ENCODE assay signal across 29 cellular contexts in the genomic region with DNA sequence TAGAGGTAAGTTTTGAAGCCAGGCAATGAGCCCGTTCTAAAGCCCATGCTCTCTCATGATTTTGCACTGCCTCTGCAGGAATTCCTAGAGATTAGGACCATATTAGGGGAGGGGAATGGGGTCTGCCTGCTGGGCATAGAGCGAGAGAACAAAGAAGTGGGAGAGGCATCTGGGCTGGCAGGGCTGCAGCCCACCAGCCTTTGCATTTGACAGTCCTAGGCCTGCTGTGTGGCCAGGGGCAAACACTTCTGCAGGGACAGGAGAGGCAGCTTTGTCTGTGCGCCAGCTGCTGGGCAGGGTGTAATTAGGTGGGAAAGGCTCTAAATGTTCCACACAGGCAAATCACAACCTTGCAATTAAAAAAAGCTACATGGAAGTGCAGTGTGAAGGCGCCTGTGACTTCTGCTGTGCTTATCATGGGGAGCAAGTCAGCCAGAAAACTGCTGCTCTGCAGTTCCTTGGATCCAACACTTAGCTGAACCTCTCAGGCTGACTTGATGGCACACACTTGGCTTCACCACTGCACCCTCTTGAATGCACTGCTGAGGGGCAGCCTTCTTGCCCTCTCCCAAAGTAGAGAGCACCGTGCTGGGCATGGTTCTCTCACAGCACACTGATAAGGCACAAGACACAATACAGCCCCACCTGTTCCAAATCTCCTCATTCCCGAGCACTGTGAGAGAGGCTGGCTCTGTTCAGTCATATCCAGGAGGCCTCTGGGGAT.
DNase-seq lines count a peak whose midpoint lies in the region; ATAC-seq and TF ChIP-seq lines count a peak whose summit lies in the region.
"Had no signal": no experiment of that assay in that cellular context is flagged by ENCODE, and none has a peak within 500 bp of the region (broad histone marks: within the 10 kb centered on the region; RNA-seq: fewer than 3 reads in every experiment).

No MANE protein-coding gene starts in this region.

- TF ChIP-seq EP300 in SK-N-SH (IDR thresholded peaks at IDR 0.05; ENCODE audit: borderline replicate concordance in 1 of 2, low read depth in 1 of 2, low read length in 1 of 2): no peak

- H3K9ac ChIP-seq in SK-N-SH: no peak overlapping the region

- DNase-seq in SK-N-SH (peak; percentile 44), NCI-H1417 treated with DMSO at 0.1 percent for 48 hours (lab: John Stamatoyannopoulos, UW) (peak; percentile 56), ecto neural progenitor cell (ENCODE audit: low spot score) (peak; percentile 48), RKO (ENCODE audit: low spot score) (no peak), BE2C (no peak)
- DNase-seq in stimulated activated CD8-positive, alpha-beta memory T cell treated with anti-CD3 and anti-CD28 coated beads, Interleukin-4, amount 100 ng/mL, for 48 hours: peak; percentile 1
- DNase-seq: ACHN; activated CD4-positive, alpha-beta memory T cell treated with anti-CD3 and anti-CD28 coated beads, Interleukin-2, amount 10 ng/mL, durations not matched to agents 7 days and 5 days; activated naive CD4-positive, alpha-beta T cell treated with anti-CD3 and anti-CD28 coated beads for 36 hours; CD8-positive, alpha-beta memory T cell; cerebellar nuclear complex; DMS153; esophagus squamous epithelium; foreskin keratinocyte; heart right ventricle; kidney; lower lobe of right lung; midbrain; naive thymus-derived CD4-positive, alpha-beta T cell; NCI-H2029 treated with DMSO at 0.1 percent for 48 hours; NCI-H510A; occipital lobe; SHP77 treated with DMSO at 0.1 percent for 48 hours; stimulated activated CD4-positive, alpha-beta T cell treated with anti-CD3 and anti-CD28 coated beads, Interleukin-4, amount 100 ng/mL, for 24 hours had no signal

- H3K4me2 ChIP-seq in SK-N-SH: no peak overlapping the region

- no peak overlapping the region for H2AFZ ChIP-seq in SK-N-SH (ENCODE audit: low read depth)

- CTCF ChIA-PET in SK-N-SH (lab: Yijun Ruan, JAX): no interaction called here

- no peak for TF ChIP-seq RAD21 in SK-N-SH (IDR thresholded peaks at IDR 0.05; ENCODE audit: low read length)

- H3K27ac ChIP-seq in SK-N-SH (ENCODE audit: low read depth in 2 of 2, low read length in 1 of 2): no peak overlapping the region
- H3K27ac ChIP-seq: body of pancreas, esophagus squamous epithelium, foreskin keratinocyte, heart right ventricle, lower lobe of right lung, tibial nerve had no signal

- H3K27me3 ChIP-seq in SK-N-SH (ENCODE audit: insufficient read depth): peaks cover 19% of the 10 kb centered on the region; the same call in 1 of the 2 replicates
- H3K27me3 ChIP-seq in BE2C: peaks cover 7% of the 10 kb centered on the region
- H3K27me3 ChIP-seq: body of pancreas, esophagus squamous epithelium, foreskin keratinocyte, heart right ventricle, tibial nerve had no signal

- H3K36me3 ChIP-seq in SK-N-SH (replicated peaks in 1 of 2; ENCODE audit: control insufficient read depth in 1 of 2, insufficient read depth in 2 of 2, low read length in 1 of 2) (no peaks in the 10 kb centered on the region), BE2C (no peaks in the 10 kb centered on the region)
- H3K36me3 ChIP-seq: heart right ventricle, lower lobe of right lung, tibial nerve had no signal

- TF ChIP-seq CTCF in SK-N-SH (IDR thresholded peaks at IDR 0.05) (no peak), BE2C (IDR thresholded peaks at IDR 0.05; ENCODE audit: low read depth, low read length) (no peak)

- WGBS in SK-N-SH (ENCODE audit: low lambda C conversion rate): 38% methylated on average over 6 of the region's 6 CpGs

- no peaks in the 10 kb centered on the region for H3K9me2 ChIP-seq in SK-N-SH

- H3K4me3 ChIP-seq in SK-N-SH (ENCODE audit: low read depth in 2 of 2, low read length in 1 of 2): no peak overlapping the region
- no peak overlapping the region for H3K4me3 ChIP-seq in BE2C (ENCODE audit: low read depth, low read length)
- H3K4me3 ChIP-seq: body of pancreas, esophagus squamous epithelium, heart right ventricle, lower lobe of right lung, tibial nerve had no signal

- POLR2A ChIA-PET in SK-N-SH (lab: Yijun Ruan, JAX): no interaction called here

- H3K79me2 ChIP-seq in SK-N-SH (ENCODE audit: insufficient read depth): no peaks in the 10 kb centered on the region

- no peak for ATAC-seq in SK-N-SH treated with all-trans-retinoic acid at 6 μM for 48 hours
- ATAC-seq in HG03439 (IDR thresholded peaks at IDR 0.05; ENCODE audit: unreplicated experiment): no peak
- ATAC-seq: body of pancreas; foreskin keratinocyte; heart right ventricle; naive thymus-derived CD4-positive, alpha-beta T cell; Panc1 had no signal

- peaks cover 0 to 7% of the 10 kb centered on the region in 2 experiments; a peak in 1 of 4 replicates for H3K4me1 ChIP-seq in SK-N-SH (ENCODE audit: control insufficient read depth in 1 of 2, insufficient read depth in 2 of 2, low read depth in 1 of 2, low read length in 1 of 2)
- no peaks in the 10 kb centered on the region for H3K4me1 ChIP-seq in BE2C
- H3K4me1 ChIP-seq: body of pancreas, foreskin keratinocyte, heart right ventricle, lower lobe of right lung, tibial nerve had no signal

- H3K9me3 ChIP-seq in SK-N-SH (no peaks in the 10 kb centered on the region), BE2C (no peaks in the 10 kb centered on the region; the same call in 1 of the 2 replicates)

- H4K20me1 ChIP-seq in SK-N-SH (ENCODE audit: insufficient read depth): no peaks in the 10 kb centered on the region

- no peaks in the 10 kb centered on the region for H3F3A ChIP-seq in SK-N-SH (replicated peaks; ENCODE audit: insufficient read depth)

TF ChIP-seq in SK-N-SH, 30 proteins besides CTCF, POLR2A, EP300 and RAD21:
- TF ChIP-seq, protein P1, sequence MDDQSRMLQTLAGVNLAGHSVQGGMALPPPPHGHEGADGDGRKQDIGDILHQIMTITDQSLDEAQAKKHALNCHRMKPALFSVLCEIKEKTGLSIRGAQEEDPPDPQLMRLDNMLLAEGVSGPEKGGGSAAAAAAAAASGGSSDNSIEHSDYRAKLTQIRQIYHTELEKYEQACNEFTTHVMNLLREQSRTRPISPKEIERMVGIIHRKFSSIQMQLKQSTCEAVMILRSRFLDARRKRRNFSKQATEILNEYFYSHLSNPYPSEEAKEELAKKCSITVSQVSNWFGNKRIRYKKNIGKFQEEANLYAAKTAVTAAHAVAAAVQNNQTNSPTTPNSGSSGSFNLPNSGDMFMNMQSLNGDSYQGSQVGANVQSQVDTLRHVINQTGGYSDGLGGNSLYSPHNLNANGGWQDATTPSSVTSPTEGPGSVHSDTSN (IDR thresholded peaks at IDR 0.05): no peak

TF ChIP-seq in SK-N-SH treated with all-trans-retinoic acid at 6 μM for 48 hours, 23 proteins besides CTCF, POLR2A, EP300 and RAD21:
- TF ChIP-seq, protein P2, sequence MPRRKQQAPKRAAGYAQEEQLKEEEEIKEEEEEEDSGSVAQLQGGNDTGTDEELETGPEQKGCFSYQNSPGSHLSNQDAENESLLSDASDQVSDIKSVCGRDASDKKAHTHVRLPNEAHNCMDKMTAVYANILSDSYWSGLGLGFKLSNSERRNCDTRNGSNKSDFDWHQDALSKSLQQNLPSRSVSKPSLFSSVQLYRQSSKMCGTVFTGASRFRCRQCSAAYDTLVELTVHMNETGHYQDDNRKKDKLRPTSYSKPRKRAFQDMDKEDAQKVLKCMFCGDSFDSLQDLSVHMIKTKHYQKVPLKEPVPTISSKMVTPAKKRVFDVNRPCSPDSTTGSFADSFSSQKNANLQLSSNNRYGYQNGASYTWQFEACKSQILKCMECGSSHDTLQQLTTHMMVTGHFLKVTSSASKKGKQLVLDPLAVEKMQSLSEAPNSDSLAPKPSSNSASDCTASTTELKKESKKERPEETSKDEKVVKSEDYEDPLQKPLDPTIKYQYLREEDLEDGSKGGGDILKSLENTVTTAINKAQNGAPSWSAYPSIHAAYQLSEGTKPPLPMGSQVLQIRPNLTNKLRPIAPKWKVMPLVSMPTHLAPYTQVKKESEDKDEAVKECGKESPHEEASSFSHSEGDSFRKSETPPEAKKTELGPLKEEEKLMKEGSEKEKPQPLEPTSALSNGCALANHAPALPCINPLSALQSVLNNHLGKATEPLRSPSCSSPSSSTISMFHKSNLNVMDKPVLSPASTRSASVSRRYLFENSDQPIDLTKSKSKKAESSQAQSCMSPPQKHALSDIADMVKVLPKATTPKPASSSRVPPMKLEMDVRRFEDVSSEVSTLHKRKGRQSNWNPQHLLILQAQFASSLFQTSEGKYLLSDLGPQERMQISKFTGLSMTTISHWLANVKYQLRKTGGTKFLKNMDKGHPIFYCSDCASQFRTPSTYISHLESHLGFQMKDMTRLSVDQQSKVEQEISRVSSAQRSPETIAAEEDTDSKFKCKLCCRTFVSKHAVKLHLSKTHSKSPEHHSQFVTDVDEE (CRISPR knock-in tag; IDR thresholded peaks at IDR 0.05): no peak
- TF ChIP-seq ARNTL (CRISPR knock-in tag; IDR thresholded peaks at IDR 0.05; ENCODE audit: borderline replicate concordance, low read depth) (no peak), ZC3H10 (CRISPR knock-in tag; IDR thresholded peaks at IDR 0.05) (no peak), RARB (CRISPR knock-in tag; IDR thresholded peaks at IDR 0.05) (no peak), TOX (CRISPR knock-in tag; IDR thresholded peaks at IDR 0.05; ENCODE audit: borderline replicate concordance) (no peak), CSDC2 (CRISPR knock-in tag; IDR thresholded peaks at IDR 0.05) (no peak), ZNF70 (CRISPR knock-in tag; IDR thresholded peaks at IDR 0.05) (no peak), ZNF565 (CRISPR knock-in tag; conservative IDR thresholded peaks at IDR 0.05; ENCODE audit: low read depth) (no peak), ESRRG (CRISPR knock-in tag; IDR thresholded peaks at IDR 0.05) (no peak), BACH2 (CRISPR knock-in tag; IDR thresholded peaks at IDR 0.05; ENCODE audit: borderline replicate concordance) (no peak)
- TF ChIP-seq, protein P3, sequence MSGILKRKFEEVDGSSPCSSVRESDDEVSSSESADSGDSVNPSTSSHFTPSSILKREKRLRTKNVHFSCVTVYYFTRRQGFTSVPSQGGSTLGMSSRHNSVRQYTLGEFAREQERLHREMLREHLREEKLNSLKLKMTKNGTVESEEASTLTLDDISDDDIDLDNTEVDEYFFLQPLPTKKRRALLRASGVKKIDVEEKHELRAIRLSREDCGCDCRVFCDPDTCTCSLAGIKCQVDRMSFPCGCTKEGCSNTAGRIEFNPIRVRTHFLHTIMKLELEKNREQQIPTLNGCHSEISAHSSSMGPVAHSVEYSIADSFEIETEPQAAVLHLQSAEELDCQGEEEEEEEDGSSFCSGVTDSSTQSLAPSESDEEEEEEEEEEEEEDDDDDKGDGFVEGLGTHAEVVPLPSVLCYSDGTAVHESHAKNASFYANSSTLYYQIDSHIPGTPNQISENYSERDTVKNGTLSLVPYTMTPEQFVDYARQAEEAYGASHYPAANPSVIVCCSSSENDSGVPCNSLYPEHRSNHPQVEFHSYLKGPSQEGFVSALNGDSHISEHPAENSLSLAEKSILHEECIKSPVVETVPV (CRISPR knock-in tag; IDR thresholded peaks at IDR 0.05): no peak
TF ChIP-seq in SK-N-SH treated with all-trans-retinoic acid at 6 μM for 48 hours: peak in this region for 0.

Comparison
In these comparisons a context has a peak if more than half of its experiments do, and no peak if none do; other contexts are left out.
1. DNase-seq: peak in SK-N-SH (single experiment), NCI-H1417 treated with DMSO at 0.1 percent for 48 hours (single experiment), ecto neural progenitor cell (single experiment) and stimulated activated CD8-positive, alpha-beta memory T cell treated with anti-CD3 and anti-CD28 coated beads, Interleukin-4, amount 100 ng/mL, for 48 hours (single experiment); none in RKO (single experiment) and BE2C (single experiment).